In genomic region chr7:8436965-8437364, GRCh38 we compare ENCODE assay signal across 9 cellular contexts. TPM values are rescaled to one million over a fixed set of nuclear protein-coding genes. Genes with fewer than 3 reads are reported as not detected.
DNase-seq lines count a peak whose midpoint lies in the region; ATAC-seq and TF ChIP-seq lines count a peak whose summit lies in the region.
"Had no signal": no experiment of that assay in that cellular context is flagged by ENCODE, and none has a peak within 500 bp of the region (broad histone marks: within the 10 kb centered on the region; RNA-seq: fewer than 3 reads in every experiment).

No MANE protein-coding gene starts in this region.

- H3K9me3 ChIP-seq in endodermal cell (ENCODE audit: control insufficient read depth, low read length) = peaks cover 9% of the 10 kb centered on the region

- H3K4me1 Mint-ChIP-seq in endodermal cell (peaks cover 33% of the 10 kb centered on the region), progenitor cell of endocrine pancreas (ENCODE audit: low read depth) (peaks cover 23% of the 10 kb centered on the region)

- ATAC-seq in GM19397 (IDR thresholded peaks at IDR 0.05; ENCODE audit: unreplicated experiment) (peak; percentile 74), HG03432 (IDR thresholded peaks at IDR 0.05; ENCODE audit: unreplicated experiment) (peak; percentile 85)

- CTCF ChIA-PET in RWPE1 (lab: Yijun Ruan, JAX) = interaction anchor here (0.6 to 0.7 kb wide), 3 partner anchors 51 to 299 kb away, joined by 3 to 4 read pairs (median 3); no protein-coding TSS in a partner anchor

- peaks cover 100% of the 10 kb centered on the region for H3K27me3 ChIP-seq in endodermal cell (ENCODE audit: control insufficient read depth, insufficient read depth, low read length, poor library complexity, severe bottlenecking)

- H3K36me3 Mint-ChIP-seq in endodermal cell (ENCODE audit: low read depth) (no peaks in the 10 kb centered on the region), progenitor cell of endocrine pancreas (ENCODE audit: insufficient read depth) (no peaks in the 10 kb centered on the region)
- H3K36me3 Mint-ChIP-seq: activated naive CD4-positive, alpha-beta T cell treated with anti-CD3 and anti-CD28 coated beads, Interleukin-2, amount 50 U/mL, for 24 hours had no signal

- TF ChIP-seq CTCF in RWPE1 (conservative IDR thresholded peaks at IDR 0.05; ENCODE audit: low read depth) (peak; percentile 82), endodermal cell (conservative IDR thresholded peaks at IDR 0.05) (peak; percentile 96), progenitor cell of endocrine pancreas (IDR thresholded peaks at IDR 0.05; ENCODE audit: unreplicated experiment) (peak; percentile 91)

- POLR2A ChIA-PET in RWPE1 (lab: Yijun Ruan, JAX; ENCODE audit: low non-redundant PET) = no interaction called here

- peaks cover under 1% of the 10 kb centered on the region for H3K4me1 ChIP-seq in endodermal cell (ENCODE audit: control insufficient read depth, insufficient read depth, low read length)

- 0 to 1% methylated on average over 9 to 15 of the region's 15 CpGs for WGBS in endodermal cell (ENCODE audit: insufficient coverage in 1 of 2, insufficient read length in 1 of 2), 2 experiments

- in situ Hi-C loops in G401 (cut with HindIII; ENCODE audit: low sequenced_read_pairs) = no loop called here

- no peak overlapping the region for H3K4me3 ChIP-seq in endodermal cell (ENCODE audit: low read length)

- DNase-seq in G401 (ENCODE audit: low spot score) (peak; percentile 69), RWPE1 (ENCODE audit: low spot score) (peak; percentile 42), endodermal cell (peak; percentile 95), progenitor cell of endocrine pancreas (ENCODE audit: low spot score, unreplicated experiment) (peak; percentile 75), dedifferentiated amniotic fluid mesenchymal stem cell (ENCODE audit: extremely low spot score) (no peak), HCEC 1CT (no peak)

- H3K27me3 Mint-ChIP-seq in endodermal cell (ENCODE audit: insufficient read depth) = peaks cover 99% of the 10 kb centered on the region
- peaks cover 99% of the 10 kb centered on the region for H3K27me3 Mint-ChIP-seq in progenitor cell of endocrine pancreas

- H3K27ac ChIP-seq in RWPE1 = no peak overlapping the region
- no peak overlapping the region for H3K27ac ChIP-seq in endodermal cell (ENCODE audit: low read depth, low read length)

- H3K36me3 ChIP-seq in endodermal cell (ENCODE audit: control insufficient read depth, insufficient read depth, low read length) = no peaks in the 10 kb centered on the region

- no peak overlapping the region for H3K9ac ChIP-seq in endodermal cell (ENCODE audit: extremely low read depth, low read length, poor library complexity, severe bottlenecking)

- H3K4me3 Mint-ChIP-seq in endodermal cell (peak overlapping the region; percentile 35), progenitor cell of endocrine pancreas (ENCODE audit: low read depth) (peak overlapping the region; percentile 53)
- H3K4me3 Mint-ChIP-seq: activated naive CD4-positive, alpha-beta T cell treated with anti-CD3 and anti-CD28 coated beads, Interleukin-2, amount 50 U/mL, for 24 hours had no signal

- H3K9me3 Mint-ChIP-seq in endodermal cell (no peaks in the 10 kb centered on the region), progenitor cell of endocrine pancreas (ENCODE audit: low read depth) (no peaks in the 10 kb centered on the region)
- H3K9me3 Mint-ChIP-seq: activated naive CD4-positive, alpha-beta T cell treated with anti-CD3 and anti-CD28 coated beads, Interleukin-2, amount 50 U/mL, for 24 hours had no signal

- H3K27ac Mint-ChIP-seq in endodermal cell (no peak overlapping the region), progenitor cell of endocrine pancreas (no peak overlapping the region)
- H3K27ac Mint-ChIP-seq: activated naive CD4-positive, alpha-beta T cell treated with anti-CD3 and anti-CD28 coated beads, Interleukin-2, amount 50 U/mL, for 24 hours had no signal

RNA-seq across cellular contexts. Expression of gene NXPH1, which starts 3.6 kb away (rescaled TPM):
- total RNA-seq in G401 (2014; rRNA removed; shearing (Covaris generic)) = not detected in 2 replicates
- under 1 TPM in 1 of 2 donors, not detected in 1; 0.24 TPM for total RNA-seq in endodermal cell
- polyA plus RNA-seq in endodermal cell (2013, experiment 1 of 2) = 0.28 TPM
- polyA plus RNA-seq in endodermal cell (2013, experiment 2 of 2) = 0.17 TPM
- not detected in 2 replicates for total RNA-seq in progenitor cell of endocrine pancreas

Comparison
In these comparisons a context has a peak if more than half of its experiments do, and no peak if none do; other contexts are left out.
1. DNase-seq: peak in G401 (single experiment), RWPE1 (single experiment), endodermal cell (single experiment) and progenitor cell of endocrine pancreas (single experiment); none in dedifferentiated amniotic fluid mesenchymal stem cell (single experiment) and HCEC 1CT (single experiment).
2. Peak in every context shown above with its lines, with median percentiles within 50 percentile points of each other: CTCF ChIP-seq.